31 cellular contexts compared by ENCODE assay signal in the genomic region with DNA sequence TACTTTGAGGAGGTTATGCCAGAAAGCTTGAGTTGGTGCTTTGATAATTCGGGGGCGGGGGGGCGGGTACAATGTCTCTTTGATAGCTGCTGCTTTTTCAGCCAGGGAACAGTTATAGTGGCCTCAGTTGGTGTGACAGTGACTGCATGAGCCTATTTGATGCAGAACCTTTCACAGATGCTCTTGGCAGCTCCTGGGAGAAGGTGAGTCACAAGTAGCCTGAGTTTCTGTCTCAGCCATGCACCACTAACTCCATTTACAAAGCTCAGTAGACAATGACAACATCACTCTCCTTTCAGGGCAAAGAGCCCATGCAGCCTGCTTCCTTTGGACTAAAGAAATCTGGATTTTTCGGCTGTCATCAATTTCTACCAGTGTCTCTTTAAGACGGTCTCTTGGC. TPM values are rescaled to one million over a fixed set of nuclear protein-coding genes. Genes with fewer than 3 reads are reported as not detected.
"Had no signal": no experiment of that assay in that cellular context is flagged by ENCODE, and none has a peak within 500 bp of the region (broad histone marks: within the 10 kb centered on the region; RNA-seq: fewer than 3 reads in every experiment).

No MANE protein-coding gene starts in this region.

- H3K27me3 Mint-ChIP-seq: activated CD4-positive, alpha-beta T cell treated with anti-CD3 and anti-CD28 coated beads, Interleukin-2, amount 10 ng/mL, durations not matched to agents 7 days and 5 days had no signal

- H3K27me3 ChIP-seq: adrenal gland, body of pancreas, SJCRH30 had no signal

- H3K9me3 Mint-ChIP-seq: activated naive CD4-positive, alpha-beta T cell treated with anti-CD3 and anti-CD28 coated beads for 36 hours; activated naive CD4-positive, alpha-beta T cell treated with anti-CD3 and anti-CD28 coated beads, Interleukin-2, amount 50 U/mL, for 72 hours; activated T-helper 2 cell treated with anti-CD3 and anti-CD28 coated beads, Interferon-gamma antibody, Interleukin-2, Interleukin-4, amounts not matched to agents 10 μg/mL and 5 μg/mL and 100 μg/mL, durations not matched to agents 14 hours and 24 hours and 36 hours; T-helper 1 cell treated with Interleukin-12 subunit alpha and Interleukin-12 subunit beta and Interleukin-4 antibody, amounts not matched to agents 30 μg/mL and 1 μg/mL, for 36 hours; T-helper 2 cell treated with Interferon-gamma antibody and Interleukin-4, amounts not matched to agents 5 μg/mL and 100 μg/mL, for 36 hours had no signal

- DNase-seq: activated CD4-positive, alpha-beta T cell treated with anti-CD3 and anti-CD28 coated beads for 36 hours; activated CD4-positive, alpha-beta T cell treated with anti-CD3 and anti-CD28 coated beads, Interleukin-2, amount 10 ng/mL, durations not matched to agents 7 days and 5 days; activated CD4-positive, alpha-beta T cell treated with anti-CD3 and anti-CD28 coated beads, Interleukin-2, amount 50 U/mL, for 48 hours; activated CD8-positive, alpha-beta T cell treated with anti-CD3 and anti-CD28 coated beads, Interleukin-2, amount 10 ng/mL, durations not matched to agents 7 days and 5 days; activated gamma-delta T cell treated with Interleukin-2 at 50 U/mL for 16 hours; activated naive CD4-positive, alpha-beta T cell treated with anti-CD3 and anti-CD28 coated beads for 36 hours; activated T-cell treated with anti-CD3 and anti-CD28 coated beads, Interleukin-2, amount 50 U/mL, for 24 hours; adrenal gland; body of pancreas; KG1; MM.1S; MV-4-11; NCI-H1092; NCI-H1436 treated with DMSO at 0.1 percent for 48 hours; NCI-H187; NCI-H2029 treated with DMSO at 0.1 percent for 48 hours; NCI-H2107; NCI-H524 treated with DMSO at 0.1 percent for 48 hours; NCI-H748 treated with DMSO at 0.1 percent for 48 hours; SHP77; SJCRH30 had no signal

- H3K4me1 ChIP-seq: adrenal gland, breast epithelium, SJCRH30 had no signal

- H3K4me3 Mint-ChIP-seq: activated CD4-positive, alpha-beta T cell treated with anti-CD3 and anti-CD28 coated beads for 36 hours; activated CD4-positive, alpha-beta T cell treated with anti-CD3 and anti-CD28 coated beads, Interleukin-2, amount 10 ng/mL, durations not matched to agents 7 days and 5 days; activated CD8-positive, alpha-beta T cell treated with anti-CD3 and anti-CD28 coated beads, Interleukin-2, amount 10 ng/mL, durations not matched to agents 7 days and 5 days; activated naive CD4-positive, alpha-beta T cell treated with anti-CD3 and anti-CD28 coated beads for 36 hours; activated T-cell treated with anti-CD3 and anti-CD28 coated beads, Interleukin-2, amount 50 U/mL, for 24 hours; T-helper 1 cell treated with Interleukin-12 subunit alpha and Interleukin-12 subunit beta and Interleukin-4 antibody, amounts not matched to agents 30 μg/mL and 1 μg/mL, for 36 hours; T-helper 2 cell treated with Interferon-gamma antibody and Interleukin-4, amounts not matched to agents 5 μg/mL and 100 μg/mL, for 36 hours had no signal

- H3K4me1 Mint-ChIP-seq: activated CD4-positive, alpha-beta T cell treated with anti-CD3 and anti-CD28 coated beads for 36 hours had no signal

- H3K4me3 ChIP-seq: adrenal gland, body of pancreas, breast epithelium, SJCRH30, SK-N-MC had no signal

- ATAC-seq: activated CD4-positive, alpha-beta T cell treated with anti-CD3 and anti-CD28 coated beads for 36 hours; activated CD4-positive, CD25-positive, alpha-beta regulatory T cell treated with anti-CD3 and anti-CD28 coated beads, Interleukin-2, amount 50 U/mL, for 24 hours; activated CD8-positive, alpha-beta T cell treated with anti-CD3 and anti-CD28 coated beads, Interleukin-2, amount 10 ng/mL, durations not matched to agents 7 days and 5 days; activated naive CD4-positive, alpha-beta T cell treated with anti-CD3 and anti-CD28 coated beads, Interleukin-2, amount 50 U/mL, for 72 hours; body of pancreas; Panc1 had no signal

- H3K27ac ChIP-seq: adrenal gland, body of pancreas, breast epithelium, SJCRH30, SK-N-MC had no signal

- H3K36me3 Mint-ChIP-seq: activated naive CD4-positive, alpha-beta T cell treated with anti-CD3 and anti-CD28 coated beads, Interleukin-2, amount 50 U/mL, for 72 hours had no signal

- H3K36me3 ChIP-seq: adrenal gland, breast epithelium, SJCRH30 had no signal

- H3K27ac Mint-ChIP-seq: activated CD4-positive, alpha-beta T cell treated with anti-CD3 and anti-CD28 coated beads for 36 hours; activated CD4-positive, alpha-beta T cell treated with anti-CD3 and anti-CD28 coated beads, Interleukin-2, amount 10 ng/mL, durations not matched to agents 7 days and 5 days; activated CD8-positive, alpha-beta T cell treated with anti-CD3 and anti-CD28 coated beads, Interleukin-2, amount 10 ng/mL, durations not matched to agents 7 days and 5 days; activated naive CD4-positive, alpha-beta T cell treated with anti-CD3 and anti-CD28 coated beads for 36 hours; activated naive CD4-positive, alpha-beta T cell treated with anti-CD3 and anti-CD28 coated beads, Interleukin-2, amount 50 U/mL, for 72 hours; activated T-cell treated with anti-CD3 and anti-CD28 coated beads, Interleukin-2, amount 50 U/mL, for 24 hours; activated T-helper 2 cell treated with anti-CD3 and anti-CD28 coated beads, Interferon-gamma antibody, Interleukin-2, Interleukin-4, amounts not matched to agents 10 μg/mL and 5 μg/mL and 100 μg/mL, durations not matched to agents 14 hours and 24 hours and 36 hours; T-helper 1 cell treated with Interleukin-12 subunit alpha and Interleukin-12 subunit beta and Interleukin-4 antibody, amounts not matched to agents 30 μg/mL and 1 μg/mL, for 36 hours; T-helper 2 cell treated with Interferon-gamma antibody and Interleukin-4, amounts not matched to agents 5 μg/mL and 100 μg/mL, for 36 hours had no signal

- H3K9me3 ChIP-seq: adrenal gland, body of pancreas, breast epithelium, SJCRH30 had no signal

RNA-seq across cellular contexts. Expression of a gene that starts 42.1 kb away (rescaled TPM):
- total RNA-seq: activated CD4-positive, alpha-beta T cell treated with anti-CD3 and anti-CD28 coated beads for 36 hours; activated CD4-positive, alpha-beta T cell treated with anti-CD3 and anti-CD28 coated beads, Interleukin-2, amount 10 ng/mL, durations not matched to agents 7 days and 5 days; activated CD8-positive, alpha-beta T cell treated with anti-CD3 and anti-CD28 coated beads, Interleukin-2, amount 10 ng/mL, durations not matched to agents 7 days and 5 days; activated naive CD4-positive, alpha-beta T cell treated with anti-CD3 and anti-CD28 coated beads for 36 hours; activated T-helper 2 cell treated with anti-CD3 and anti-CD28 coated beads, Interferon-gamma antibody, Interleukin-2, Interleukin-4, amounts not matched to agents 10 μg/mL and 5 μg/mL and 100 μg/mL, durations not matched to agents 14 hours and 24 hours and 36 hours; LHCN-M2; RPMI7951 had no signal
